ENCODE assay signal across 20 cellular contexts in the genomic region with DNA sequence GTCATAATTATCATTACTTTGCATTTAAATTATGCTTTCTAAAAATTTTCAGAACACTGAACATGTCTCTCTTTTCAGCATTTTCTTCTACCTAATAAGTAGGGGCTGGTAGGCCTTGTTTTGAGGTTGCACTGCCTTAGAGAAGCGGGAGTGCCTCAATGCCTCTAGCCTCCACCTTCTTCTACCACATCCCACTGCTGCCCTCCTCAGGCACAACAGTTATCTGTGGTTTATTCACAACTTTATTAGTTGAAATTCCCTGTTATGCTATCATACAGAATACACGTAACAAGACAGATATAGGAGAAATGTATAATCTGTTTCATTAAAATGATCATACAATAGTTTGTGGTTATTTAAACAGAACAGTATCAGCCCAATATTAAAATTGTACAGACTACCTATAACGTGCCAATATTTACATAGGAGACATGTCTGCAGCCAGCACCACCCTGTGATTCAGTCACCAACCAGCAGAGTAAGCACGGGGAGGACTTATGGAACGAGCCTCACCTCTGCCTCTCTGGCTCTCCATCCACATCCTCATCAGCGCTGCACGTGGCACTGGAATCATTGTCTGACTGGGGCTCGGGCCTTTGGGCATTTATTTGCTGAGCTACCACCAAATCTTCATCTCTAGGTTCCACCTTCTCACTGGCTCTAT.
DNase-seq lines count a peak whose midpoint lies in the region; ATAC-seq and TF ChIP-seq lines count a peak whose summit lies in the region.
"Had no signal": no experiment of that assay in that cellular context is flagged by ENCODE, and none has a peak within 500 bp of the region (broad histone marks: within the 10 kb centered on the region; RNA-seq: fewer than 3 reads in every experiment).

No MANE protein-coding gene starts in this region.

- H3K36me3 ChIP-seq in cardiac muscle cell (peaks cover 36% of the 10 kb centered on the region), stomach (peaks cover 26 to 90% (median 83%) of the 10 kb centered on the region in 4 donors), vagina (peaks cover 0 to 40% of the 10 kb centered on the region in 2 donors)

- no peaks in the 10 kb centered on the region for H3K27me3 ChIP-seq in cardiac muscle cell
- H3K27me3 ChIP-seq in stomach, result no peaks in the 10 kb centered on the region
- H3K27me3 ChIP-seq in vagina, result no peaks in the 10 kb centered on the region
- H3K27me3 ChIP-seq: BLaER1 treated with 17β-estradiol and CSF1 and Interleukin-3, amounts not matched to agents 10 nM and 100 nM; body of pancreas; left lung; right atrium auricular region had no signal

- H3K9me3 ChIP-seq in cardiac muscle cell (ENCODE audit: low read depth) (no peaks in the 10 kb centered on the region), stomach (no peaks in the 10 kb centered on the region), vagina (no peaks in the 10 kb centered on the region)
- H3K9me3 ChIP-seq: body of pancreas, left lung, right atrium auricular region had no signal

- no peak for TF ChIP-seq EP300 in stomach (IDR thresholded peaks at IDR 0.05)

- TF ChIP-seq CTCF in cardiac muscle cell (IDR thresholded peaks at IDR 0.05; ENCODE audit: low read depth, low read length), result peak; percentile 40
- TF ChIP-seq CTCF in stomach (IDR thresholded peaks at IDR 0.05), result no peak
- no peak for TF ChIP-seq CTCF in vagina (IDR thresholded peaks at IDR 0.05)

- WGBS in stomach, 5 donors, result 58 to 79% (median 65%) methylated on average over 8 of the region's 8 CpGs

- peak in 1 of 2 donors; percentile 56 for DNase-seq in cardiac muscle cell (ENCODE audit: low read depth in 1 of 2, low spot score in 1 of 2)
- no peak for DNase-seq in left ventricle myocardium superior
- peak; percentile 17 for DNase-seq in OCI-M1 (lab: John Stamatoyannopoulos, UW)
- peak; percentile 29 to 37 for DNase-seq in erythroblast (lab: John Stamatoyannopoulos, UW)
- DNase-seq in stomach, result peak; percentile 29
- no peak for DNase-seq in vagina (ENCODE audit: extremely low spot score in 2 of 2)
- DNase-seq in NCI-H2227 (lab: John Stamatoyannopoulos, UW; ENCODE audit: unreplicated experiment), result no peak
- no peak for DNase-seq in NCI-H774 (lab: John Stamatoyannopoulos, UW)
- DNase-seq: activated CD4-positive, alpha-beta memory T cell treated with anti-CD3 and anti-CD28 coated beads, Interleukin-2, amount 10 ng/mL, durations not matched to agents 7 days and 5 days; activated effector memory CD4-positive, alpha-beta T cell treated with anti-CD3 and anti-CD28 coated beads, Interleukin-2, amount 50 U/mL, for 16 hours; body of pancreas; GOT3; hippocampal formation; left lung; NCI-H1048; stimulated activated CD4-positive, alpha-beta T cell treated with anti-CD3 and anti-CD28 coated beads, Interleukin-2, amount 100 ng/mL, for 48 hours had no signal

- no peak for TF ChIP-seq POLR2A in erythroblast (IDR thresholded peaks at IDR 0.05; ENCODE audit: low read length)
- TF ChIP-seq POLR2A in stomach (IDR thresholded peaks at IDR 0.05), result no peak
- no peak for TF ChIP-seq POLR2A in vagina (IDR thresholded peaks at IDR 0.05)

- intact Hi-C loops in left ventricle myocardium superior (cut with micrococcal nuclease) (no loop called here), stomach (cut with DNase I; ENCODE audit: low total_unique reads) (no loop called here), vagina (cut with DNase I) (no loop called here)

- no peak for ATAC-seq in left ventricle myocardium superior
- ATAC-seq: body of pancreas; left lung; stimulated activated memory B cell treated with anti-CD40 and anti-IgM and Interleukin-4, amounts not matched to agents 10 μg/mL and 1 μg/mL and 100 μg/mL, for 72 hours had no signal

- no peak overlapping the region for H3K27ac ChIP-seq in cardiac muscle cell
- no peak overlapping the region for H3K27ac ChIP-seq in stomach
- H3K27ac ChIP-seq in vagina, result no peak overlapping the region
- H3K27ac ChIP-seq: BLaER1 treated with 17β-estradiol and CSF1 and Interleukin-3, amounts not matched to agents 10 nM and 100 nM; body of pancreas; left lung; right atrium auricular region; RWPE1 had no signal

- no peak overlapping the region for H3K4me3 ChIP-seq in cardiac muscle cell
- no peak overlapping the region for H3K4me3 ChIP-seq in stomach
- no peak overlapping the region for H3K4me3 ChIP-seq in vagina
- H3K4me3 ChIP-seq: BLaER1 treated with 17β-estradiol and CSF1 and Interleukin-3, amounts not matched to agents 10 nM and 100 nM; body of pancreas; left lung; right atrium auricular region had no signal

- no peaks in the 10 kb centered on the region for H3K4me1 ChIP-seq in cardiac muscle cell (ENCODE audit: low read depth)
- peaks cover 0 to 10% (median 4%) of the 10 kb centered on the region in 4 donors for H3K4me1 ChIP-seq in stomach
- no peaks in the 10 kb centered on the region for H3K4me1 ChIP-seq in vagina
- H3K4me1 ChIP-seq: BLaER1 treated with 17β-estradiol and CSF1 and Interleukin-3, amounts not matched to agents 10 nM and 100 nM; body of pancreas; left lung; right atrium auricular region had no signal

Comparison
In these comparisons a context has a peak if more than half of its experiments do, and no peak if none do; other contexts are left out.
1. DNase-seq: peak in OCI-M1 (single experiment), erythroblast (2 of 2) and stomach (single experiment); none in left ventricle myocardium superior (single experiment), vagina (0 of 2), NCI-H2227 (single experiment) and NCI-H774 (single experiment).